Comparison of ENCODE assay signal across 2 cellular contexts in the genomic region with DNA sequence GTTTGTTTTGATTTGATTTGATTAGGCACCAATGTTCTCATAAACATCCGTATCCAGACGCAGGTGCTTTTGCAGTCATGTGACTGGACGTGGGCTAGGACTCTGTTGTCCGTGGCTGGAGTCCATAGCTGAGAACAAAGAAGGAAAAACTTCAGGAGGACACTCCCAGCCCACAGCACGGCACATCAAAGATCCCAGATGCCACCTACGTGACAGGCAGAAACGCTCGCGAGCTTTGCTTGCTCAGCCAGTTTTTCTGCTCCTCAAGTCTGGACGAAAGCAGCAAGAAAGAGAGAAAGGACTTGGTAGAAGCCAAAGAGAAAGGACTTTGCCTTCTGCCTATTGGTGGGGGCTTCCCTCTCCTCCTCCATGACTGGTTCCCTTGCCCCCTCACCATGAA.
TF ChIP-seq lines count a peak whose summit lies in the region.

No MANE protein-coding gene starts in this region.

TF ChIP-seq in K562, 482 proteins besides CTCF, POLR2A, EP300 and RAD21:
- TF ChIP-seq, protein P1, sequence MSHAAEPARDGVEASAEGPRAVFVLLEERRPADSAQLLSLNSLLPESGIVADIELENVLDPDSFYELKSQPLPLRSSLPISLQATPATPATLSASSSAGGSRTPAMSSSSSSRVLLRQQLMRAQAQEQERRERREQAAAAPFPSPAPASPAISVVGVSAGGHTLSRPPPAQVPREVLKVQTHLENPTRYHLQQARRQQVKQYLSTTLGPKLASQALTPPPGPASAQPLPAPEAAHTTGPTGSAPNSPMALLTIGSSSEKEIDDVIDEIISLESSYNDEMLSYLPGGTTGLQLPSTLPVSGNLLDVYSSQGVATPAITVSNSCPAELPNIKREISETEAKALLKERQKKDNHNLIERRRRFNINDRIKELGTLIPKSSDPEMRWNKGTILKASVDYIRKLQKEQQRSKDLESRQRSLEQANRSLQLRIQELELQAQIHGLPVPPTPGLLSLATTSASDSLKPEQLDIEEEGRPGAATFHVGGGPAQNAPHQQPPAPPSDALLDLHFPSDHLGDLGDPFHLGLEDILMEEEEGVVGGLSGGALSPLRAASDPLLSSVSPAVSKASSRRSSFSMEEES (CRISPR knock-in tag; IDR thresholded peaks at IDR 0.05), result peak; percentile 62
- no peak for TF ChIP-seq PATZ1 (CRISPR knock-in tag; IDR thresholded peaks at IDR 0.05; ENCODE audit: borderline replicate concordance)
- no peak for TF ChIP-seq CREB1 (IDR thresholded peaks at IDR 0.05)
- no peak for TF ChIP-seq CREB1 (CRISPR knock-in tag; IDR thresholded peaks at IDR 0.05)
TF ChIP-seq in K562: peak in this region for 1.

TF ChIP-seq in HepG2, 621 proteins besides CTCF, POLR2A, EP300 and RAD21:
- TF ChIP-seq, protein P2, sequence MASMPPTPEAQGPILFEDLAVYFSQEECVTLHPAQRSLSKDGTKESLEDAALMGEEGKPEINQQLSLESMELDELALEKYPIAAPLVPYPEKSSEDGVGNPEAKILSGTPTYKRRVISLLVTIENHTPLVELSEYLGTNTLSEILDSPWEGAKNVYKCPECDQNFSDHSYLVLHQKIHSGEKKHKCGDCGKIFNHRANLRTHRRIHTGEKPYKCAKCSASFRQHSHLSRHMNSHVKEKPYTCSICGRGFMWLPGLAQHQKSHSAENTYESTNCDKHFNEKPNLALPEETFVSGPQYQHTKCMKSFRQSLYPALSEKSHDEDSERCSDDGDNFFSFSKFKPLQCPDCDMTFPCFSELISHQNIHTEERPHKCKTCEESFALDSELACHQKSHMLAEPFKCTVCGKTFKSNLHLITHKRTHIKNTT (CRISPR knock-in tag; IDR thresholded peaks at IDR 0.05), result no peak
- TF ChIP-seq ZZZ3 (CRISPR knock-in tag; IDR thresholded peaks at IDR 0.05; ENCODE audit: borderline replicate concordance), result no peak
- TF ChIP-seq ZBTB38 (CRISPR knock-in tag; IDR thresholded peaks at IDR 0.05), result peak; percentile 65
- peak; percentile 71 for TF ChIP-seq TCF7 (IDR thresholded peaks at IDR 0.05; ENCODE audit: low read depth)
